ENCODE assay signal across 14 cellular contexts in the genomic region with DNA sequence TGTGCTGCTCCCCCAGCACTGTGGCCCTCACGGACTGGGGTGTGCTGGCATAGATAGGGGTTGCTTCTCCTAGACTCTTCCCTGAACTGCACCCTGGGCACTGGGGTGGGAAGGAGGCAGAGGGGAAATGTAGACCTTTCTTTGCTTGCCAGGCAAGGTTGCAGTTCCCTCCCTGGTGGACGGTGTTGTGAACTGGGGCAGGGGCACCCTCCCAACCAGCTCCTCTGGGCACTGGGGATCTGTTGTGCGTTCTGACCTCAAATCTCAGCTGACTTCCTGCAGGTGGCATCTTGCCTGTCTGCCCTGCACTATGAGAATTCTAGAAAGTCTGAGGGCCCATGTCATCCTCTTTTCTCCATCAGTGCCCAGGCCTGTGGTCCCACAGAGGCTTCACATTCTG. TPM values are rescaled to one million over a fixed set of nuclear protein-coding genes. Genes with fewer than 3 reads are reported as not detected.
A peak's percentile ranks its signal among the peaks of the same experiment; 100 is the strongest.
DNase-seq lines count a peak whose midpoint lies in the region; TF ChIP-seq lines count a peak whose summit lies in the region.
"Had no signal": no experiment of that assay in that cellular context is flagged by ENCODE, and none has a peak within 500 bp of the region (broad histone marks: within the 10 kb centered on the region; RNA-seq: fewer than 3 reads in every experiment).

No MANE protein-coding gene starts in this region.

- H3K36me3 Mint-ChIP-seq in endodermal cell (ENCODE audit: low read depth): no peaks in the 10 kb centered on the region

- TF ChIP-seq CTCF in OCI-LY7 (conservative IDR thresholded peaks at IDR 0.05; ENCODE audit: low read length) (no peak), endodermal cell (conservative IDR thresholded peaks at IDR 0.05) (no peak), vagina (IDR thresholded peaks at IDR 0.05) (no peak), GM20000 (IDR thresholded peaks at IDR 0.05; ENCODE audit: extremely low read depth, missing control alignments) (no peak)

- H3K9me3 Mint-ChIP-seq in endodermal cell: peaks cover 3% of the 10 kb centered on the region
- H3K9me3 Mint-ChIP-seq: CD4-positive, alpha-beta T cell had no signal

- H3K36me3 ChIP-seq in OCI-LY7 (ENCODE audit: insufficient read depth, low read length) (no peaks in the 10 kb centered on the region), endodermal cell (ENCODE audit: control insufficient read depth, insufficient read depth, low read length) (no peaks in the 10 kb centered on the region), vagina (no peaks in the 10 kb centered on the region)

- no peaks in the 10 kb centered on the region for H4K20me1 ChIP-seq in OCI-LY7 (ENCODE audit: insufficient read depth, low read length)

- 87 to 91% methylated on average over 2 of the region's 3 CpGs for WGBS in endodermal cell (ENCODE audit: insufficient coverage in 1 of 2, insufficient read length in 1 of 2), 2 experiments

- H3K4me1 Mint-ChIP-seq in endodermal cell: peaks cover 2% of the 10 kb centered on the region

- peak; percentile 28 for DNase-seq in activated CD8-positive, alpha-beta memory T cell treated with anti-CD3 and anti-CD28 coated beads for 24 hours
- DNase-seq in activated CD8-positive, alpha-beta memory T cell treated with anti-CD3 and anti-CD28 coated beads, Interleukin-2, amount 50 U/mL, for 48 hours: no peak
- peak; percentile 23 for DNase-seq in OCI-LY7 (ENCODE audit: low spot score)
- DNase-seq in endodermal cell: peak; percentile 35
- DNase-seq in vagina (ENCODE audit: extremely low spot score in 2 of 2): peak; percentile 64 to 87
- DNase-seq in GM20000 (ENCODE audit: low spot score): no peak
- DNase-seq in NCI-H526 treated with DMSO at 0.1 percent for 48 hours (lab: John Stamatoyannopoulos, UW): no peak
- no peak for DNase-seq in COLO668 (lab: John Stamatoyannopoulos, UW; ENCODE audit: unreplicated experiment)
- DNase-seq: AML-193; C1 segment of cervical spinal cord; CD4-positive, alpha-beta T cell; DMS79 had no signal

- H2AFZ ChIP-seq in OCI-LY7 (ENCODE audit: low read length): no peak overlapping the region

- H3K4me3 Mint-ChIP-seq in endodermal cell: no peak overlapping the region
- H3K4me3 Mint-ChIP-seq: CD4-positive, alpha-beta T cell had no signal

- no TSS peak for BruUV-seq in OCI-LY7 (replicated peaks; lab: Mats Ljungman, UMichigan)

- no peaks in the 10 kb centered on the region for H3K79me2 ChIP-seq in OCI-LY7 (ENCODE audit: insufficient read depth, low read depth, low read length)

- H3K4me1 ChIP-seq in OCI-LY7 (ENCODE audit: insufficient read depth, low read length, poor library complexity, severe bottlenecking): peaks cover 18% of the 10 kb centered on the region
- no peaks in the 10 kb centered on the region for H3K4me1 ChIP-seq in endodermal cell (ENCODE audit: control insufficient read depth, insufficient read depth, low read length)
- H3K4me1 ChIP-seq in vagina: no peaks in the 10 kb centered on the region

- H3K4me2 ChIP-seq in OCI-LY7 (ENCODE audit: low read length): no peak overlapping the region

- no peaks in the 10 kb centered on the region for H3K9me3 ChIP-seq in OCI-LY7 (ENCODE audit: low read length)
- no peaks in the 10 kb centered on the region for H3K9me3 ChIP-seq in endodermal cell (ENCODE audit: control insufficient read depth, low read length)
- no peaks in the 10 kb centered on the region for H3K9me3 ChIP-seq in vagina

- CTCF ChIA-PET in OCI-LY7 (lab: Charles Lee; ENCODE audit: unreplicated experiment): interaction anchor here (1.0 to 8.2 kb wide), 2 partner anchors 27 to 106 kb away, joined by 3 to 146 read pairs; no protein-coding TSS in a partner anchor

- H3K27me3 ChIP-seq in endodermal cell (ENCODE audit: control insufficient read depth, insufficient read depth, low read length, poor library complexity, severe bottlenecking): no peaks in the 10 kb centered on the region
- H3K27me3 ChIP-seq in vagina: no peaks in the 10 kb centered on the region

- H3K4me3 ChIP-seq in OCI-LY7 (ENCODE audit: low read depth, low read length, poor library complexity, severe bottlenecking): no peak overlapping the region
- H3K4me3 ChIP-seq in endodermal cell (ENCODE audit: low read length): no peak overlapping the region
- H3K4me3 ChIP-seq in vagina: no peak overlapping the region

- TF ChIP-seq POLR2A in vagina (IDR thresholded peaks at IDR 0.05): no peak

- no peaks in the 10 kb centered on the region for H3K9me2 ChIP-seq in OCI-LY7 (ENCODE audit: insufficient read depth, low read length)

- POLR2A ChIA-PET in OCI-LY7 (lab: Charles Lee): interaction anchor here (0.5 to 1.5 kb wide), 3 partner anchors 9 to 382 kb away, joined by 3 to 4 read pairs (median 4); no protein-coding TSS in a partner anchor

- no peak overlapping the region for H3K9ac ChIP-seq in endodermal cell (ENCODE audit: extremely low read depth, low read length, poor library complexity, severe bottlenecking)

- peaks cover 3% of the 10 kb centered on the region for H3K27me3 Mint-ChIP-seq in endodermal cell (ENCODE audit: insufficient read depth)
- H3K27me3 Mint-ChIP-seq: CD4-positive, alpha-beta T cell had no signal

- H3K27ac ChIP-seq in OCI-LY7 (ENCODE audit: low read depth, low read length, poor library complexity, severe bottlenecking) (no peak overlapping the region), endodermal cell (ENCODE audit: low read depth, low read length) (no peak overlapping the region), vagina (no peak overlapping the region)
- H3K27ac ChIP-seq: 22Rv1, HL-60 had no signal

- intact Hi-C loops in OCI-LY7 (cut with micrococcal nuclease; ENCODE audit: unreplicated experiment): loop anchor here (2.0 to 10.0 kb wide), 2 partner anchors 188 to 404 kb away; no protein-coding TSS in a partner anchor
- intact Hi-C loops in vagina (cut with DNase I): loop anchor here (5.0 kb wide), 1 partner anchor 106 kb away; no protein-coding TSS in a partner anchor

- no peak overlapping the region for H3K27ac Mint-ChIP-seq in endodermal cell
- H3K27ac Mint-ChIP-seq: CD4-positive, alpha-beta T cell had no signal

RNA-seq across cellular contexts. Expression of a gene that starts 53.9 kb away (rescaled TPM):
- 0.08 and 0.19 TPM in 2 replicates for total RNA-seq in OCI-LY7 (2014; rRNA removed; shearing (Covaris generic))
- total RNA-seq in OCI-LY7 (2022) (0.41 and 0.46 TPM in 2 replicates), endodermal cell (10 to 100 TPM; 10.3 to 14.1 TPM), vagina (3.2 TPM)
- 1.8 TPM for polyA plus RNA-seq in endodermal cell (2013, experiment 1 of 2)
- 1.3 TPM for polyA plus RNA-seq in endodermal cell (2013, experiment 2 of 2)
- total RNA-seq: CD4-positive, alpha-beta T cell had no signal

Comparison
In these comparisons a context has a peak if more than half of its experiments do, and no peak if none do; other contexts are left out.
1. DNase-seq: peak in activated CD8-positive, alpha-beta memory T cell treated with anti-CD3 and anti-CD28 coated beads for 24 hours (single experiment), OCI-LY7 (single experiment), endodermal cell (single experiment) and vagina (2 of 2); none in activated CD8-positive, alpha-beta memory T cell treated with anti-CD3 and anti-CD28 coated beads, Interleukin-2, amount 50 U/mL, for 48 hours (single experiment), GM20000 (single experiment), NCI-H526 treated with DMSO at 0.1 percent for 48 hours (single experiment) and COLO668 (single experiment).